29 cellular contexts compared by ENCODE assay signal in the genomic region with DNA sequence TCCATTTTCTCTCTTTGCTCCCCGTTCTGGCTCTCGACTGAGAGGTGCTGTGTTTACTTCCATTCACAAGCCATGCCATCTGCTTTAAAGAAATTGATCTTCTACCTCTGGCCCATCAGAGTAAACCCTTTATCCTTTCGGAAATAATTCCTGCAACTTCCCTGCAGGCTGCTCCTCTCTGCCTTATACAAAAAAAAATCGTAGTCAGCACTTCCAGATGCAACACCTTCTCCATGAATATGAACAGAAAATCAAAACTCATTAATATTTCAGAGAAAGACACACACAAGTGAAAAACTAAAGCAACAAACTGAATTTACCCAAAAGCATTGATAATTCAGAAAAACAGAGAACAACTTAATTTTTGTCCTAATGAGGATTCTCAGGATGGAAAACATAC.
"Had no signal": no experiment of that assay in that cellular context is flagged by ENCODE, and none has a peak within 500 bp of the region (broad histone marks: within the 10 kb centered on the region; RNA-seq: fewer than 3 reads in every experiment).

No MANE protein-coding gene starts in this region.

- H3K27me3 ChIP-seq: brain microvascular endothelial cell, dorsolateral prefrontal cortex had no signal

- H3K36me3 ChIP-seq: brain microvascular endothelial cell, WERI-Rb-1 had no signal

- H3K27ac ChIP-seq: brain microvascular endothelial cell, coronary artery, dorsolateral prefrontal cortex, WERI-Rb-1 had no signal

- FAIRE-seq: astrocyte, bronchial epithelial cell, frontal cortex had no signal

- H3K4me3 ChIP-seq: coronary artery, dorsolateral prefrontal cortex had no signal

- DNase-seq: activated B cell treated with CpG ODN at 0.5 μM for 24 hours; activated CD4-positive, alpha-beta memory T cell treated with anti-CD3 and anti-CD28 coated beads, Interleukin-2, amount 10 ng/mL, durations not matched to agents 7 days and 5 days; activated CD4-positive, alpha-beta T cell treated with anti-CD3 and anti-CD28 coated beads for 48 hours; activated CD4-positive, alpha-beta T cell treated with anti-CD3 and anti-CD28 coated beads, Interleukin-2, amount 50 U/mL, for 4 hours; activated CD8-positive, alpha-beta memory T cell treated with anti-CD3 and anti-CD28 coated beads, Interleukin-2, amount 50 U/mL, for 48 hours; activated gamma-delta T cell; activated naive CD4-positive, alpha-beta T cell; activated naive CD4-positive, alpha-beta T cell treated with anti-CD3 and anti-CD28 coated beads, Interleukin-2, amount 10 ng/mL, durations not matched to agents 7 days and 5 days; activated naive CD8-positive, alpha-beta T cell treated with anti-CD3 and anti-CD28 coated beads, Interleukin-2, amount 10 ng/mL, durations not matched to agents 7 days and 5 days; activated T-cell treated with anti-CD3 and anti-CD28 coated beads for 4 hours; activated T-cell treated with anti-CD3 and anti-CD28 coated beads, Interleukin-2, amount 50 U/mL, for 24 hours; activated T-cell treated with anti-CD3 and anti-CD28 coated beads, Interleukin-2, amount 50 U/mL, for 72 hours; anterior cingulate cortex; brain microvascular endothelial cell; dorsolateral prefrontal cortex; effector memory CD4-positive, alpha-beta T cell; endodermal cell; foreskin fibroblast; head of caudate nucleus; T-helper 17 cell; T1000; WERI-Rb-1 had no signal

- ATAC-seq: activated CD4-positive, CD25-positive, alpha-beta regulatory T cell treated with anti-CD3 and anti-CD28 coated beads, Interleukin-2, amount 50 U/mL, for 24 hours; activated naive CD4-positive, alpha-beta T cell treated with anti-CD3 and anti-CD28 coated beads, Interleukin-2, amount 50 U/mL, for 72 hours; activated T-cell treated with anti-CD3 and anti-CD28 coated beads, Interleukin-2, amount 50 U/mL, for 72 hours; esophagus mucosa; T-helper 17 cell had no signal
